Comparison of ENCODE assay signal across 8 cellular contexts in the genomic region with DNA sequence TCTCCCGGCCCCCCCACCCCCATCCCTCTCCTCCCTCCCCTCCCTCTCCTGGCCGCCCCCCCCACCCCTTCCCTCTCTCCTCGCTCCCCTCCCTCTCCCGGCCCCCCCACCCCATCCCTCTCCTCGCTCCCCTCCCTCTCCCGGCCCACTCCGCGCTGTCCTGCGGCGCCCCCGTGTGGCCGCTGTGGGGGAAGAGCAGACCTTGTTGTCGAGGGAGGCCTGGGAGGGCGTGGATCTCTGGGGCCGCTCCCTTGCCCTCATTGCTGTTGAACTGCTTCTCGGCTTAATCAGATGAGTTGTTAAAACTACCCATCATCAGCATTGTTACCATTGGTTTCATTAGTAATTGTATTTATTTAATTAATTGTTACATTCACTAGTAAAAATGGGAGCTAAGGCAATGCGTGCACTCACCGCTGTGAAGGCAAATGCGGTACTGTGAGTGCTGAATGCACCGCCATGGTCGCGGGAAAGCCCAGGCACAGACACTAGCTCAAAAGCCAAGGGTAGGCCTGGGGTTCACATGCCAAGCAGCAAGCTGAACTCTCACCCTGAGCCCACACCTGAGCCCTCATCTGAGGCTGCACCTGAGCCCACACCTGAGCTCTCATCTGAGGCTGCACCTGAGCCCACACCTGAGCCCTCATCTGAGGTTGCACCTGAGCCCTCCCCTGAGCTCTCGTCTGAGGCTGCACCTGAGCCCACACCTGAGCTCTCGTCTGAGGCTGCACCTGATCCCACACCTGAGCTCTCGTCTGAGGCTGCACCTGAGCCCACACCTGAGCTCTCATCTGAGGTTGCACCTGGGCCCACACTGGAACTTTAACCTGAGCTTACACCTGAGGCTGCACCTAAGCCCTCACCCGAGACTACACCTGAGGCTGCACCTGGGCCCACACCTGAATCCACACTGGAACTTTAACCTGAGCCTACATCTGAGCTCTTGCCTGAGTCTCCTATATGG. TPM values are rescaled to one million over a fixed set of nuclear protein-coding genes. Genes with fewer than 3 reads are reported as not detected.
DNase-seq lines count a peak whose midpoint lies in the region; ATAC-seq and TF ChIP-seq lines count a peak whose summit lies in the region.

No MANE protein-coding gene starts in this region.

- H3K27ac Mint-ChIP-seq in CD8-positive, alpha-beta T cell, result no peak overlapping the region

- no peak overlapping the region for H3K4me3 Mint-ChIP-seq in CD8-positive, alpha-beta T cell

- H3K9me3 ChIP-seq in CD8-positive, alpha-beta T cell (ENCODE audit: low read length), result no peaks in the 10 kb centered on the region
- no peaks in the 10 kb centered on the region for H3K9me3 ChIP-seq in upper lobe of right lung

- intact Hi-C loops in CD8-positive, alpha-beta T cell (cut with DNase I, micrococcal nuclease), result loop anchor here (1.0 to 2.0 kb wide), 3 partner anchors 35 to 213 kb away; no protein-coding TSS in a partner anchor
- intact Hi-C loops in upper lobe of right lung (cut with DNase I), result no loop called here

- POLR2A ChIA-PET in CD8-positive, alpha-beta T cell (lab: Charles Lee), result interaction anchor here (0.6 to 4.4 kb wide), 5 partner anchors 11 to 192 kb away, joined by 3 to 17 read pairs (median 3); a partner anchor contains a TSS

- peaks cover 25% of the 10 kb centered on the region for H3K4me1 Mint-ChIP-seq in CD8-positive, alpha-beta T cell (ENCODE audit: low read depth)

- H3K27me3 Mint-ChIP-seq in CD8-positive, alpha-beta T cell (ENCODE audit: low read depth), result no peaks in the 10 kb centered on the region

- no peak for ATAC-seq in CD8-positive, alpha-beta T cell
- ATAC-seq in omental fat pad (ENCODE audit: low FRiP score) (peak; percentile 46), upper lobe of right lung (peak; percentile 42), GM21367 (IDR thresholded peaks at IDR 0.05; ENCODE audit: unreplicated experiment) (no peak)

- peaks cover 20% of the 10 kb centered on the region for H3K4me1 ChIP-seq in CD8-positive, alpha-beta T cell (ENCODE audit: insufficient read depth, low read length)
- H3K4me1 ChIP-seq in upper lobe of right lung, result peaks cover 8% of the 10 kb centered on the region

- H3K27me3 ChIP-seq in CD8-positive, alpha-beta T cell (ENCODE audit: insufficient read depth, low read length), result no peaks in the 10 kb centered on the region
- no peaks in the 10 kb centered on the region for H3K27me3 ChIP-seq in upper lobe of right lung

- peak; percentile 56 for TF ChIP-seq CTCF in CD8-positive, alpha-beta T cell (IDR thresholded peaks at IDR 0.05)
- TF ChIP-seq CTCF in fibroblast of the aortic adventitia (IDR thresholded peaks at IDR 0.05; ENCODE audit: insufficient read depth, low read length), result peak; percentile 83
- TF ChIP-seq CTCF in omental fat pad (IDR thresholded peaks at IDR 0.05), result peak in 1 of 3 donors; percentile 37
- peak; percentile 58 for TF ChIP-seq CTCF in upper lobe of right lung (IDR thresholded peaks at IDR 0.05)

- H3K4me3 ChIP-seq in CD8-positive, alpha-beta T cell (ENCODE audit: low read depth, low read length), result no peak overlapping the region
- H3K4me3 ChIP-seq in fibroblast of the aortic adventitia (ENCODE audit: low read depth, low read length), result no peak overlapping the region
- H3K4me3 ChIP-seq in upper lobe of right lung, result no peak overlapping the region

- CTCF ChIA-PET in CD8-positive, alpha-beta T cell (lab: Charles Lee), result interaction anchor here (0.6 to 4.4 kb wide), 32 partner anchors 9 to 1364 kb away, joined by 3 to 40 read pairs (median 3); a partner anchor contains a TSS

- no peaks in the 10 kb centered on the region for H3K36me3 ChIP-seq in CD8-positive, alpha-beta T cell (ENCODE audit: insufficient read depth, low read length)
- no peaks in the 10 kb centered on the region for H3K36me3 ChIP-seq in upper lobe of right lung

- H3K36me3 Mint-ChIP-seq in CD8-positive, alpha-beta T cell, result no peaks in the 10 kb centered on the region

- H3K9me3 Mint-ChIP-seq in CD8-positive, alpha-beta T cell, result no peaks in the 10 kb centered on the region

- H3K27ac ChIP-seq in CD8-positive, alpha-beta T cell (ENCODE audit: low read depth, low read length), result no peak overlapping the region
- H3K27ac ChIP-seq in upper lobe of right lung, result no peak overlapping the region

- DNase-seq in CD8-positive, alpha-beta T cell, result peak; percentile 45 to 85 (median 70)
- DNase-seq in HuH-7.5 (ENCODE audit: low spot score) (peak; percentile 82), RPMI8226 (peak; percentile 59), fibroblast of the aortic adventitia (ENCODE audit: low read depth) (peak; percentile 63), omental fat pad (ENCODE audit: low spot score) (peak; percentile 58), upper lobe of right lung (peak; percentile 83)
- peak; percentile 51 to 73 for DNase-seq in activated T-helper 1 cell treated with anti-CD3 and anti-CD28 coated beads, Interleukin-2, amount 50 U/mL, for 16 hours (ENCODE audit: low read depth in 1 of 2, low spot score in 1 of 2)

RNA-seq across cellular contexts. Expression of a gene that starts 8.8 kb away (rescaled TPM):
- total RNA-seq in CD8-positive, alpha-beta T cell, result 1 to 10 TPM; 1.8 to 2.7 TPM
- not detected in 2 replicates for total RNA-seq in fibroblast of the aortic adventitia (ENCODE audit: low replicate concordance)
- under 1 TPM in 1 of 4 donors, not detected in 3; 0.96 TPM for total RNA-seq in omental fat pad
- not detected for total RNA-seq in upper lobe of right lung

RNA-seq across cellular contexts. Expression of a gene that starts 19.6 kb away (rescaled TPM):
- total RNA-seq in CD8-positive, alpha-beta T cell, result 10 to 100 TPM in 1 of 2 experiments, 1 to 10 TPM in 1; 8.0 to 10.7 TPM
- total RNA-seq in fibroblast of the aortic adventitia (ENCODE audit: low replicate concordance), result not detected in 2 replicates
- total RNA-seq in omental fat pad, result 1 to 10 TPM in 1 of 4 donors, under 1 TPM in 3; 0.37 to 4.8 (median 0.68) TPM
- 1.8 TPM for total RNA-seq in upper lobe of right lung

Comparison
In these comparisons a context has a peak if more than half of its experiments do, and no peak if none do; other contexts are left out.
1. ATAC-seq: peak in omental fat pad (single experiment) and upper lobe of right lung (single experiment); none in CD8-positive, alpha-beta T cell (single experiment) and GM21367 (single experiment).
2. Peak in every context shown above with its lines, with median percentiles within 50 percentile points of each other: DNase-seq.